In the genomic region with DNA sequence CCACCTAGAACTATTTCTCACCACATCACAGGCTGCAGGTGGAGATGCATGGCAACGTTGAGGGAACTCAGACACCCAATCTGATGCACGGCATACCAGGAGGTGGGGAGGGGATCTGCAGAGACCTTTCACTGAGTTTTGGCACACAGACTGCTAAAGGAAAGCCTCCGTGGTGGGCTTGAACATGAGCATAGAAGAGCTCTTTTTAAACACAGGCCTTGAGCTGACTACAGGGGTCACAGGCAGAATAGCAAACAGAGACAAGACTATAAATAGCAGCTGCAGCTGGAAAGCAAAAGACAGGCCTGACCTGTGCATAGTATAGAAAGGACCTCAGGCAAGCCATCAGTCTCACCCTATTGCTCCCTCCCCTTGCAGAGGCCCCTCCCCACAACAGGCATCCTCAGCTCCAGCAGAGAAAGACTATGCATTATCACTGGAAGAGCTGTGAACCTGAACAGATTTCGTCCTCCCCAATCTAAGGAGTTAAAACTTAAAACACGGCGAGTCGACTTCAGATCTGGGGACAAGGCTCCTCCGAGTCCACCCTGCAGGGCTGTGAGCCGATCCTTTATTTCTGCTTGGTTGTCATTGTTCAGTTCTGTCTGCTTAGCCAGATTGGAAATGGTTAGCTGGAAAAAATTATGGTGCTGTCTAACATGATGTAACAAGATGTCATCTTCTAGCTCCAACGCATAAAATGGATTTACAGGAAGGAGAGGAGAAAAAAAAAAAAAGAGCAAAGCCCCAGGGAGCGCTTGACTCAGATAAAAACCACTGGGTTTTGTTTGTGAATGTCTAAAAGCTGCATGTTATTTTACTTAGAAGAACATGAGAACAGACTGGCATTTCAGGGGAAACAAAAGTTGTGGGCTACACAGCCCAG, we compare ENCODE assay signal across 8 cellular contexts. TPM values are rescaled to one million over a fixed set of nuclear protein-coding genes. Genes with fewer than 3 reads are reported as not detected.
DNase-seq lines count a peak whose midpoint lies in the region; ATAC-seq and TF ChIP-seq lines count a peak whose summit lies in the region.

No MANE protein-coding gene starts in this region.

- no peak for TF ChIP-seq POLR2A in sigmoid colon (IDR thresholded peaks at IDR 0.05)

- H3K4me1 Mint-ChIP-seq in activated CD8-positive, alpha-beta T cell treated with anti-CD3 and anti-CD28 coated beads for 36 hours (ENCODE audit: low read depth) = peaks cover 36% of the 10 kb centered on the region

- no peaks in the 10 kb centered on the region for H3K9me3 Mint-ChIP-seq in activated CD8-positive, alpha-beta T cell treated with anti-CD3 and anti-CD28 coated beads for 36 hours

- CTCF ChIA-PET in activated CD8-positive, alpha-beta T cell treated with anti-CD3 and anti-CD28 coated beads for 36 hours (lab: Charles Lee) = interaction anchor here (0.8 to 3.1 kb wide), 15 partner anchors 25 to 292 kb away, joined by 3 to 13 read pairs (median 4); partner anchors contain the start of gene LCLAT1

- peak; percentile 14 for DNase-seq in M059J (ENCODE audit: low read depth)
- DNase-seq in activated CD8-positive, alpha-beta T cell treated with anti-CD3 and anti-CD28 coated beads for 36 hours = peak; percentile 65
- DNase-seq in fibroblast of peridontal ligament (ENCODE audit: extremely low read depth) = peak; percentile 98
- no peak for DNase-seq in sigmoid colon
- no peak for DNase-seq in posterior vena cava (ENCODE audit: low spot score)
- DNase-seq in NCI-H1694 treated with DMSO at 0.1 percent for 48 hours (lab: John Stamatoyannopoulos, UW) = no peak
- DNase-seq in NK-92 (lab: John Stamatoyannopoulos, UW; ENCODE audit: unreplicated experiment) = no peak

- TF ChIP-seq EP300 in sigmoid colon (IDR thresholded peaks at IDR 0.05) = peak in 1 of 4 donors; percentile 9

- H3K27me3 Mint-ChIP-seq in activated CD8-positive, alpha-beta T cell treated with anti-CD3 and anti-CD28 coated beads for 36 hours = no peaks in the 10 kb centered on the region

- H3K27ac ChIP-seq in sigmoid colon = peak overlapping the region; percentile 43 to 74 (median 68)

- peak overlapping the region; percentile 70 for H3K4me3 Mint-ChIP-seq in activated CD8-positive, alpha-beta T cell treated with anti-CD3 and anti-CD28 coated beads for 36 hours

- intact Hi-C loops in activated CD8-positive, alpha-beta T cell treated with anti-CD3 and anti-CD28 coated beads for 36 hours (cut with micrococcal nuclease) = loop anchor here (2.0 to 5.0 kb wide), 2 partner anchors 84 to 187 kb away; no protein-coding TSS in a partner anchor
- intact Hi-C loops in sigmoid colon (cut with DNase I) = no loop called here
- intact Hi-C loops in posterior vena cava (cut with DNase I) = loop anchor here in 1 of 2 donors (5.0 kb wide), 1 partner anchor 189 kb away; the partner anchor contains the start of gene LBH

- ATAC-seq in GM18867 (IDR thresholded peaks at IDR 0.05; ENCODE audit: unreplicated experiment) = peak; percentile 50
- ATAC-seq in activated CD8-positive, alpha-beta T cell treated with anti-CD3 and anti-CD28 coated beads for 36 hours = peak; percentile 49

- TF ChIP-seq CTCF in activated CD8-positive, alpha-beta T cell treated with anti-CD3 and anti-CD28 coated beads for 36 hours (IDR thresholded peaks at IDR 0.05) = no peak
- no peak for TF ChIP-seq CTCF in sigmoid colon (IDR thresholded peaks at IDR 0.05)

- no peaks in the 10 kb centered on the region for H3K9me3 ChIP-seq in sigmoid colon

- POLR2A ChIA-PET in activated CD8-positive, alpha-beta T cell treated with anti-CD3 and anti-CD28 coated beads for 36 hours (lab: Charles Lee) = interaction anchor here (0.6 to 5.2 kb wide), 20 partner anchors 10 to 275 kb away, joined by 3 to 20 read pairs (median 4); partner anchors contain the start of genes LCLAT1 and YPEL5

- no peaks in the 10 kb centered on the region for H3K36me3 ChIP-seq in sigmoid colon

- H3K4me3 ChIP-seq in sigmoid colon = no peak overlapping the region

- H3K27ac Mint-ChIP-seq in activated CD8-positive, alpha-beta T cell treated with anti-CD3 and anti-CD28 coated beads for 36 hours = peak overlapping the region; percentile 96

- no peaks in the 10 kb centered on the region for H3K27me3 ChIP-seq in sigmoid colon

- 53 to 78% methylated on average over 11 of the region's 11 CpGs for WGBS in sigmoid colon, 2 donors

- no peaks in the 10 kb centered on the region for H3K36me3 Mint-ChIP-seq in activated CD8-positive, alpha-beta T cell treated with anti-CD3 and anti-CD28 coated beads for 36 hours (ENCODE audit: low read depth)

- H3K4me1 ChIP-seq in sigmoid colon = peaks cover 0 to 35% (median 27%) of the 10 kb centered on the region in 4 donors

RNA-seq across cellular contexts. Expression of gene LCLAT1, which starts 25.3 kb away (rescaled TPM):
- 11.3 and 26.9 TPM in 2 replicates for total RNA-seq in M059J (2014; rRNA removed; shearing (Covaris generic))
- 10 to 100 TPM; 19.0 to 20.5 TPM for total RNA-seq in activated CD8-positive, alpha-beta T cell treated with anti-CD3 and anti-CD28 coated beads for 36 hours
- 10 to 100 TPM; 10.0 to 17.2 (median 13.4) TPM for total RNA-seq in sigmoid colon
- polyA plus RNA-seq in sigmoid colon = 1 to 10 TPM; 1.2 to 5.9 (median 1.4) TPM
- 10 to 100 TPM; 22.3 to 43.3 TPM for total RNA-seq in posterior vena cava

Comparison
In these comparisons a context has a peak if more than half of its experiments do, and no peak if none do; other contexts are left out.
1. DNase-seq: peak in M059J (single experiment), activated CD8-positive, alpha-beta T cell treated with anti-CD3 and anti-CD28 coated beads for 36 hours (single experiment) and fibroblast of peridontal ligament (single experiment); none in sigmoid colon (single experiment), posterior vena cava (single experiment), NCI-H1694 treated with DMSO at 0.1 percent for 48 hours (single experiment) and NK-92 (single experiment).